In the genomic region with DNA sequence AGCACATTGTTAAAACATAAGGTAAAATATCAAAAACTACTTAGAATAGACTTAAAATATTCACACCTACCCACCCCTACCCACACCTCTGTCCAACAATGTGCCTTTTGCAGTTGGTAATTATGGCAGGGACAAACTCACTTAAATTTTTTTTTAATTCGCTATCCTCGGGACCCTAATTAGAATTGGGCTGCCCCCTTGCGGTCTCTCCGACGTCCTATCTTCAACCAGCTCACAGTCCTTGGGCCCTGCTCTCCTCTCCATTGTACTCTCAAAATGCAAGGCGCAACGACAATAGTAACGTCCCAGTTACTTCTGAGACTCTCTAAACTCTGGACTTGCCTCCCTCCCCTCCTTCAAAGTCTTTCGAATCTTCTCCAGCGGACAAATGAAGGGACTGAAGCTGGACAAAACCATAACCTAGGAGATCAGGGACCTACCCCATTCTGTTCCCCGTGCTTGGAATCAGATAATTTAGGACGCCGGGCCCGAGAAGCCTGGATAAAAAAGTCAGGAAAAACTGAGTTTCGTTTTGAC, we compare ENCODE assay signal across 1 cellular context.
TF ChIP-seq lines count a peak whose summit lies in the region.

No MANE protein-coding gene starts in this region.

TF ChIP-seq in HepG2, 621 proteins besides CTCF, POLR2A, EP300 and RAD21:
- TF ChIP-seq SMC3 (IDR thresholded peaks at IDR 0.05; ENCODE audit: low read length) (peak; percentile 64), STAG1 (CRISPR knock-in tag; IDR thresholded peaks at IDR 0.05) (peak; percentile 66), TBX2 (CRISPR knock-in tag; IDR thresholded peaks at IDR 0.05; ENCODE audit: borderline replicate concordance) (no peak), XRCC5 (optimal IDR thresholded peaks at IDR 0.05; ENCODE audit: low read length) (peak; percentile 33), KLF13 (CRISPR knock-in tag; IDR thresholded peaks at IDR 0.05) (no peak), JUN (CRISPR knock-in tag; IDR thresholded peaks at IDR 0.05) (no peak)
- TF ChIP-seq, protein P1, sequence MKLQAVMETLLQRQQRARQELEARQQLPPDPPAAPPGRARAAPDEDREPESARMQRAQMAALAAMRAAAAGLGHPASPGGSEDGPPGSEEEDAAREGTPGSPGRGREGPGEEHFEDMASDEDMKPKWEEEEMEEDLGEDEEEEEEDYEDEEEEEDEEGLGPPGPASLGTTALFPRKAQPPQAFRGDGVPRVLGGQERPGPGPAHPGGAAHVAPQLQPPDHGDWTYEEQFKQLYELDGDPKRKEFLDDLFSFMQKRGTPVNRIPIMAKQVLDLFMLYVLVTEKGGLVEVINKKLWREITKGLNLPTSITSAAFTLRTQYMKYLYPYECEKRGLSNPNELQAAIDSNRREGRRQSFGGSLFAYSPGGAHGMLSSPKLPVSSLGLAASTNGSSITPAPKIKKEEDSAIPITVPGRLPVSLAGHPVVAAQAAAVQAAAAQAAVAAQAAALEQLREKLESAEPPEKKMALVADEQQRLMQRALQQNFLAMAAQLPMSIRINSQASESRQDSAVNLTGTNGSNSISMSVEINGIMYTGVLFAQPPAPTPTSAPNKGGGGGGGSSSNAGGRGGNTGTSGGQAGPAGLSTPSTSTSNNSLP (IDR thresholded peaks at IDR 0.05; ENCODE audit: low read depth, low read length), result peak; percentile 42; the same call in 1 of the 2 replicates
- TF ChIP-seq, protein P2, sequence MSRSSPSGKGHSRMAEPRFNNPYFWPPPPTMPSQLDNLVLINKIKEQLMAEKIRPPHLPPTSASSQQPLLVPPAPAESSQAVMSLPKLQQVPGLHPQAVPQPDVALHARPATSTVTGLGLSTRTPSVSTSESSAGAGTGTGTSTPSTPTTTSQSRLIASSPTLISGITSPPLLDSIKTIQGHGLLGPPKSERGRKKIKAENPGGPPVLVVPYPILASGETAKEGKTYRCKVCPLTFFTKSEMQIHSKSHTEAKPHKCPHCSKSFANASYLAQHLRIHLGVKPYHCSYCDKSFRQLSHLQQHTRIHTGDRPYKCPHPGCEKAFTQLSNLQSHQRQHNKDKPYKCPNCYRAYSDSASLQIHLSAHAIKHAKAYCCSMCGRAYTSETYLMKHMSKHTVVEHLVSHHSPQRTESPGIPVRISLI (CRISPR knock-in tag; IDR thresholded peaks at IDR 0.05; ENCODE audit: borderline replicate concordance), result peak; percentile 35; the same call in 1 of the 2 replicates
- TF ChIP-seq, protein P3, sequence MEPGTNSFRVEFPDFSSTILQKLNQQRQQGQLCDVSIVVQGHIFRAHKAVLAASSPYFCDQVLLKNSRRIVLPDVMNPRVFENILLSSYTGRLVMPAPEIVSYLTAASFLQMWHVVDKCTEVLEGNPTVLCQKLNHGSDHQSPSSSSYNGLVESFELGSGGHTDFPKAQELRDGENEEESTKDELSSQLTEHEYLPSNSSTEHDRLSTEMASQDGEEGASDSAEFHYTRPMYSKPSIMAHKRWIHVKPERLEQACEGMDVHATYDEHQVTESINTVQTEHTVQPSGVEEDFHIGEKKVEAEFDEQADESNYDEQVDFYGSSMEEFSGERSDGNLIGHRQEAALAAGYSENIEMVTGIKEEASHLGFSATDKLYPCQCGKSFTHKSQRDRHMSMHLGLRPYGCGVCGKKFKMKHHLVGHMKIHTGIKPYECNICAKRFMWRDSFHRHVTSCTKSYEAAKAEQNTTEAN (CRISPR knock-in tag; conservative IDR thresholded peaks at IDR 0.05), result no peak
TF ChIP-seq in HepG2: peak in this region for 5.
